In genomic region chr4:4857001-4857808, GRCh38 we compare ENCODE assay signal across 2 cellular contexts.
TF ChIP-seq lines count a peak whose summit lies in the region.

No MANE protein-coding gene starts in this region.

TF ChIP-seq in SK-N-SH, 30 proteins besides CTCF, POLR2A, EP300 and RAD21 (continued from another document):
- TF ChIP-seq REST (IDR thresholded peaks at IDR 0.05; ENCODE audit: low read depth, low read length), result no peak
- TF ChIP-seq FOSL2 (IDR thresholded peaks at IDR 0.05; ENCODE audit: borderline replicate concordance, low read depth), result no peak
- no peak for TF ChIP-seq MAX (IDR thresholded peaks at IDR 0.05; ENCODE audit: low read depth)
- TF ChIP-seq FOXM1 (IDR thresholded peaks at IDR 0.05; ENCODE audit: low read depth), result no peak
- TF ChIP-seq ZBTB33 (IDR thresholded peaks at IDR 0.05; ENCODE audit: borderline replicate concordance, low read depth), result no peak
- TF ChIP-seq USF2 (IDR thresholded peaks at IDR 0.05; ENCODE audit: borderline replicate concordance, low read depth, low read length), result no peak
- no peak for TF ChIP-seq RCOR1 (IDR thresholded peaks at IDR 0.05; ENCODE audit: low read length)
- TF ChIP-seq MEF2A (IDR thresholded peaks at IDR 0.05; ENCODE audit: borderline replicate concordance, low read depth), result no peak
- no peak for TF ChIP-seq FOXJ3 (CRISPR knock-in tag; IDR thresholded peaks at IDR 0.05)
- no peak for TF ChIP-seq MXI1 (IDR thresholded peaks at IDR 0.05; ENCODE audit: low read depth, low read length)
- no peak for TF ChIP-seq RXRA (IDR thresholded peaks at IDR 0.05; ENCODE audit: borderline replicate concordance, low read depth)
- TF ChIP-seq SMC3 (IDR thresholded peaks at IDR 0.05; ENCODE audit: low read depth, low read length), result no peak
- no peak for TF ChIP-seq POLR2AphosphoS5 (IDR thresholded peaks at IDR 0.05; ENCODE audit: low read depth, low read length)
TF ChIP-seq in SK-N-SH: peak in this region for 0.

TF ChIP-seq in SK-N-SH treated with all-trans-retinoic acid at 6 μM for 48 hours, 23 proteins besides CTCF, POLR2A, EP300 and RAD21 (continued from another document):
- TF ChIP-seq ZNF565 (CRISPR knock-in tag; conservative IDR thresholded peaks at IDR 0.05; ENCODE audit: low read depth), result no peak
- no peak for TF ChIP-seq ZNF8 (CRISPR knock-in tag; IDR thresholded peaks at IDR 0.05)
- no peak for TF ChIP-seq TCF4 (CRISPR knock-in tag; IDR thresholded peaks at IDR 0.05; ENCODE audit: borderline replicate concordance)
- no peak for TF ChIP-seq POU6F1 (CRISPR knock-in tag; IDR thresholded peaks at IDR 0.05; ENCODE audit: borderline replicate concordance, low read depth)
- no peak for TF ChIP-seq PPARA (CRISPR knock-in tag; IDR thresholded peaks at IDR 0.05; ENCODE audit: borderline replicate concordance)
- no peak for TF ChIP-seq ZFP3 (CRISPR knock-in tag; IDR thresholded peaks at IDR 0.05)
- no peak for TF ChIP-seq RARB (CRISPR knock-in tag; IDR thresholded peaks at IDR 0.05)
